Comparison of ENCODE assay signal across 20 cellular contexts in genomic region chr9:137312852-137313325, GRCh38. TPM values are rescaled to one million over a fixed set of nuclear protein-coding genes. Genes with fewer than 3 reads are reported as not detected.
A peak's percentile ranks its signal among the peaks of the same experiment; 100 is the strongest.
DNase-seq lines count a peak whose midpoint lies in the region; ATAC-seq and TF ChIP-seq lines count a peak whose summit lies in the region.
"Had no signal": no experiment of that assay in that cellular context is flagged by ENCODE, and none has a peak within 500 bp of the region (broad histone marks: within the 10 kb centered on the region; RNA-seq: fewer than 3 reads in every experiment).

No MANE protein-coding gene starts in this region.

- CTCF ChIA-PET in HCT116 (lab: Charles Lee), result interaction anchor here (2.2 kb wide), 1 partner anchor 11 kb away, joined by 5 read pairs; the partner anchor contains the start of gene NRARP

- intact Hi-C loops in CD14-positive monocyte (cut with micrococcal nuclease), result no loop called here
- intact Hi-C loops in HCT116 (cut with micrococcal nuclease), result no loop called here
- intact Hi-C loops in sigmoid colon (cut with DNase I), result no loop called here

- no peaks in the 10 kb centered on the region for H3K4me1 Mint-ChIP-seq in CD14-positive monocyte
- H3K4me1 Mint-ChIP-seq: T-cell had no signal

- H3K36me3 ChIP-seq in HCT116 (ENCODE audit: control insufficient read depth in 1 of 2, insufficient read depth in 2 of 2, low read length in 2 of 2) (no peaks in the 10 kb centered on the region), sigmoid colon (no peaks in the 10 kb centered on the region)
- H3K36me3 ChIP-seq: WERI-Rb-1 had no signal

- peak overlapping the region; percentile 27; the same call in 1 of the 2 replicates for H3K4me2 ChIP-seq in HCT116 (ENCODE audit: low read length)

- H3K27ac Mint-ChIP-seq in CD14-positive monocyte, result no peak overlapping the region
- H3K27ac Mint-ChIP-seq: mesothelial cell of epicardium, T-cell had no signal

- no peaks in the 10 kb centered on the region for H3K36me3 Mint-ChIP-seq in CD14-positive monocyte
- H3K36me3 Mint-ChIP-seq: mesothelial cell of epicardium, T-cell had no signal

- H3K9me3 ChIP-seq in HCT116 (ENCODE audit: control insufficient read depth in 1 of 2, insufficient read depth in 1 of 2, low read depth in 1 of 2, low read length in 2 of 2) (no peaks in the 10 kb centered on the region), sigmoid colon (no peaks in the 10 kb centered on the region)

- H3K4me1 ChIP-seq in HCT116 (ENCODE audit: control insufficient read depth in 1 of 2, insufficient read depth in 2 of 2, low read length in 2 of 2) (peaks cover 34 to 57% of the 10 kb centered on the region in 2 experiments), foreskin keratinocyte (peaks cover 18% of the 10 kb centered on the region), sigmoid colon (peaks cover 0 to 22% (median 15%) of the 10 kb centered on the region in 4 donors)

- no peak overlapping the region for H3K9ac ChIP-seq in HCT116 (ENCODE audit: low read length)

- no peaks in the 10 kb centered on the region for H4K20me1 ChIP-seq in HCT116 (ENCODE audit: insufficient read depth)

- H2AFZ ChIP-seq in HCT116 (ENCODE audit: low read depth, low read length, poor library complexity, severe bottlenecking), result no peak overlapping the region

- H3K27ac ChIP-seq in HCT116 (ENCODE audit: low read depth, low read length) (no peak overlapping the region), foreskin keratinocyte (peak overlapping the region; percentile 99), sigmoid colon (no peak overlapping the region)
- H3K27ac ChIP-seq: WERI-Rb-1 had no signal

- H3K4me3 ChIP-seq in HCT116 (replicated peaks in 1 of 2; ENCODE audit: low read depth in 1 of 2, low read length in 2 of 2) (no peak overlapping the region), sigmoid colon (no peak overlapping the region)

- no peaks in the 10 kb centered on the region for H3K79me2 ChIP-seq in HCT116 (ENCODE audit: insufficient read depth, low read length)

- TF ChIP-seq POLR2A in HCT116 (IDR thresholded peaks at IDR 0.05; ENCODE audit: borderline replicate concordance, extremely low read depth, insufficient read depth, insufficient read length), result no peak
- TF ChIP-seq POLR2A in sigmoid colon (IDR thresholded peaks at IDR 0.05), result no peak

- POLR2A ChIA-PET in HCT116 (lab: Charles Lee), result interaction anchor here (3.8 kb wide), 1 partner anchor 11 kb away, joined by 24 read pairs; the partner anchor contains the start of gene NRARP

- H3K9me3 Mint-ChIP-seq in CD14-positive monocyte, result peaks cover 0 to 2% (median 0%) of the 10 kb centered on the region in 7 donors
- H3K9me3 Mint-ChIP-seq: mesothelial cell of epicardium, neural crest cell, T-cell had no signal

- RAD21 ChIA-PET in HCT116 (lab: Charles Lee; ENCODE audit: low non-redundant PET in 1 of 2, low total read pairs in 2 of 2, uncharacterized antibody in 2 of 2, unreplicated experiment in 2 of 2), result no interaction called here

- peaks cover 9 to 33% (median 12%) of the 10 kb centered on the region in 3 donors for H3K27me3 Mint-ChIP-seq in CD14-positive monocyte (ENCODE audit: low read depth in 3 of 3)

- H3K9me2 ChIP-seq in HCT116 (ENCODE audit: insufficient read depth), result no peaks in the 10 kb centered on the region

- 78 to 91% methylated on average over 6 of the region's 6 CpGs for WGBS in sigmoid colon, 2 donors

- DNase-seq in CD14-positive monocyte (ENCODE audit: low spot score) (peak; percentile 40), HCT116 (ENCODE audit: low read depth, low spot score) (no peak), foreskin keratinocyte (no peak), sigmoid colon (peak; percentile 43), amygdala (lab: John Stamatoyannopoulos, UW) (no peak), RKO (ENCODE audit: low spot score) (no peak), NCI-H345 treated with DMSO at 0.1 percent for 48 hours (lab: John Stamatoyannopoulos, UW; ENCODE audit: unreplicated experiment) (no peak)
- DNase-seq: amniotic stem cell; cerebellar nuclear complex; DMS 273 treated with DMSO at 0.1 percent for 48 hours; hypothalamus; Karpas-422; NCI-H1105; NCI-H748 treated with DMSO at 0.1 percent for 48 hours; stimulated activated CD4-positive, alpha-beta T cell treated with anti-CD3 and anti-CD28 coated beads, Interleukin-1b, Interleukin-23, amount 100 ng/mL, for 48 hours; WERI-Rb-1 had no signal

- no peaks in the 10 kb centered on the region for H3K27me3 ChIP-seq in HCT116 (ENCODE audit: insufficient read depth, low read length)
- peaks cover 28% of the 10 kb centered on the region for H3K27me3 ChIP-seq in foreskin keratinocyte
- peaks cover 13 to 49% (median 31%) of the 10 kb centered on the region in 3 donors for H3K27me3 ChIP-seq in sigmoid colon

- ATAC-seq in HCT116 (no peak), foreskin keratinocyte (no peak)
- ATAC-seq: Panc1, T-cell had no signal

- TF ChIP-seq CTCF in CD14-positive monocyte (IDR thresholded peaks at IDR 0.05) (no peak), HCT116 (IDR thresholded peaks at IDR 0.05 in 2 of 3, conservative IDR thresholded peaks at IDR 0.05 in 1 of 3; ENCODE audit: borderline replicate concordance in 1 of 3, insufficient read depth in 1 of 3, low read depth in 2 of 3, low read length in 2 of 3) (no peak), foreskin keratinocyte (conservative IDR thresholded peaks at IDR 0.05) (no peak), sigmoid colon (IDR thresholded peaks at IDR 0.05) (no peak)

- no TSS peak for BruUV-seq in HCT116 (replicated peaks; lab: Mats Ljungman, UMichigan)

- TF ChIP-seq RAD21 in HCT116 (IDR thresholded peaks at IDR 0.05; ENCODE audit: low read depth), result no peak

- no peak for TF ChIP-seq EP300 in sigmoid colon (IDR thresholded peaks at IDR 0.05)

- H3K4me3 Mint-ChIP-seq in CD14-positive monocyte, result no peak overlapping the region
- H3K4me3 Mint-ChIP-seq: mesothelial cell of epicardium, neural crest cell, T-cell had no signal

TF ChIP-seq in HCT116, 20 proteins besides CTCF, POLR2A, EP300 and RAD21:
- TF ChIP-seq SIN3A (IDR thresholded peaks at IDR 0.05; ENCODE audit: low read depth), result no peak
- no peak for TF ChIP-seq CBX3 (IDR thresholded peaks at IDR 0.05; ENCODE audit: low read depth)
- no peak for TF ChIP-seq ZBTB33 (IDR thresholded peaks at IDR 0.05; ENCODE audit: extremely low read depth, insufficient replicate concordance, low read length)
- no peak for TF ChIP-seq YY1 (IDR thresholded peaks at IDR 0.05; ENCODE audit: extremely low read depth, insufficient replicate concordance, low read depth, low read length)
- TF ChIP-seq ATF3 (IDR thresholded peaks at IDR 0.05), result no peak
- TF ChIP-seq ELF1 (IDR thresholded peaks at IDR 0.05; ENCODE audit: borderline replicate concordance, low read depth), result no peak
- no peak for TF ChIP-seq SRF (IDR thresholded peaks at IDR 0.05; ENCODE audit: low read depth)
- TF ChIP-seq POLR2AphosphoS5 (IDR thresholded peaks at IDR 0.05; ENCODE audit: low read depth, low read length), result no peak
- no peak for TF ChIP-seq ZFX (IDR thresholded peaks at IDR 0.05)

RNA-seq across cellular contexts. Expression of gene NRARP, which starts 10.8 kb away (rescaled TPM):
- polyA plus RNA-seq in CD14-positive monocyte (not detected), foreskin keratinocyte (0.76 and 0.96 TPM in 2 replicates), sigmoid colon (10 to 100 TPM; 20.4 to 24.7 (median 24.0) TPM)
- total RNA-seq in HCT116 (2021; ENCODE audit: unreplicated experiment) (22.2 TPM), foreskin keratinocyte (0.81 and 1.1 TPM in 2 replicates), sigmoid colon (1 to 10 TPM in 3 of 4 donors, not detected in 1; 1.8 to 2.9 (median 2.8) TPM)
- 5.9 and 7.2 TPM in 2 replicates for polyA plus RNA-seq in HCT116 (2012)

RNA-seq across cellular contexts. Expression of gene TOR4A, which starts 35.4 kb away (rescaled TPM):
- polyA plus RNA-seq in CD14-positive monocyte (10 to 100 TPM; 13.7 to 15.4 TPM), foreskin keratinocyte (11.8 and 15.7 TPM in 2 replicates), sigmoid colon (10 to 100 TPM in 1 of 3 donors, 1 to 10 TPM in 2; 5.1 to 33.0 (median 6.6) TPM)
- total RNA-seq in HCT116 (2021; ENCODE audit: unreplicated experiment) (34.0 TPM), foreskin keratinocyte (15.8 and 19.9 TPM in 2 replicates), sigmoid colon (1 to 10 TPM; 3.8 to 4.3 (median 3.9) TPM)
- 21.6 and 22.8 TPM in 2 replicates for polyA plus RNA-seq in HCT116 (2012)

RNA-seq across cellular contexts. Expression of gene NELFB, which starts 57.8 kb away (rescaled TPM):
- polyA plus RNA-seq in CD14-positive monocyte, result 10 to 100 TPM; 17.3 to 18.8 TPM
- 86.4 TPM for total RNA-seq in HCT116 (2021; ENCODE audit: unreplicated experiment)
- polyA plus RNA-seq in HCT116 (2012), result 85.5 and 92.1 TPM in 2 replicates
- total RNA-seq in foreskin keratinocyte, result 47.5 and 51.3 TPM in 2 replicates
- 50.3 and 54.3 TPM in 2 replicates for polyA plus RNA-seq in foreskin keratinocyte
- 10 to 100 TPM; 24.7 to 36.5 (median 33.2) TPM for total RNA-seq in sigmoid colon
- 10 to 100 TPM; 41.6 to 70.5 (median 45.0) TPM for polyA plus RNA-seq in sigmoid colon

Comparison
In these comparisons a context has a peak if more than half of its experiments do, and no peak if none do; other contexts are left out.
1. DNase-seq: peak in CD14-positive monocyte (single experiment) and sigmoid colon (single experiment); none in HCT116 (single experiment), foreskin keratinocyte (0 of 2), amygdala (0 of 56), RKO (single experiment) and NCI-H345 treated with DMSO at 0.1 percent for 48 hours (single experiment).